Comparison of ENCODE assay signal across 22 cellular contexts in genomic region chr18:65477450-65477849, GRCh38.
DNase-seq lines count a peak whose midpoint lies in the region; ATAC-seq and TF ChIP-seq lines count a peak whose summit lies in the region.
"Had no signal": no experiment of that assay in that cellular context is flagged by ENCODE, and none has a peak within 500 bp of the region (broad histone marks: within the 10 kb centered on the region; RNA-seq: fewer than 3 reads in every experiment).

No MANE protein-coding gene starts in this region.

- CTCF ChIA-PET in mammary epithelial cell (lab: Charles Lee; ENCODE audit: low non-redundant PET): no interaction called here

- dilution Hi-C loops in mammary epithelial cell (cut with HindIII; ENCODE audit: low sequenced_read_pairs): no loop called here

- H3K9me3 ChIP-seq in OCI-LY3 (ENCODE audit: insufficient read depth, low read length) (no peaks in the 10 kb centered on the region), mammary epithelial cell (replicated peaks; ENCODE audit: insufficient read depth, low read length) (peaks cover 5% of the 10 kb centered on the region)
- H3K9me3 ChIP-seq: A549, BLaER1 had no signal

- H4K20me1 ChIP-seq in OCI-LY3 (ENCODE audit: insufficient read depth, low read length) (no peaks in the 10 kb centered on the region), mammary epithelial cell (ENCODE audit: insufficient read depth, low read length) (no peaks in the 10 kb centered on the region)
- H4K20me1 ChIP-seq: BLaER1 had no signal

- peak overlapping the region; percentile 48 for H2AFZ ChIP-seq in OCI-LY3 (ENCODE audit: low read depth, low read length)
- H2AFZ ChIP-seq in mammary epithelial cell (ENCODE audit: low read depth, low read length): no peak overlapping the region

- peak; percentile 41 for DNase-seq in NCI-H1694 treated with DMSO at 0.1 percent for 48 hours (lab: John Stamatoyannopoulos, UW)
- no peak for DNase-seq in NCI-H1694 (lab: John Stamatoyannopoulos, UW)
- no peak for DNase-seq in SKM-1 treated with dmso at 0.1 percent for 144 hours (lab: John Stamatoyannopoulos, UW; ENCODE audit: unreplicated experiment)
- no peak for DNase-seq in mammary epithelial cell
- DNase-seq: AML-193; CD4-positive, alpha-beta memory T cell; DMS53; DND-41; EL; GOT3; H7; HFFc6; IMR-90 had no signal

- in situ Hi-C loops in mammary epithelial cell (cut with MboI; ENCODE audit: low sequenced_read_pairs in 2 of 2): no loop called here

- H3K4me2 ChIP-seq in OCI-LY3 (ENCODE audit: low read length): no peak overlapping the region
- H3K4me2 ChIP-seq in mammary epithelial cell (ENCODE audit: insufficient read depth, low read depth, low read length): no peak overlapping the region
- H3K4me2 ChIP-seq: A549, BLaER1 had no signal

- TF ChIP-seq CTCF in OCI-LY3 (IDR thresholded peaks at IDR 0.05; ENCODE audit: low read depth, low read length) (no peak), mammary epithelial cell (conservative IDR thresholded peaks at IDR 0.05 in 1 of 2, IDR thresholded peaks at IDR 0.05 in 1 of 2; ENCODE audit: extremely low read depth in 1 of 2, insufficient read depth in 1 of 2, low read depth in 1 of 2, low read length in 2 of 2) (no peak)

- H3K27me3 ChIP-seq in OCI-LY3 (ENCODE audit: low read depth, low read length) (no peaks in the 10 kb centered on the region), mammary epithelial cell (ENCODE audit: insufficient read depth, low read length) (no peaks in the 10 kb centered on the region)
- H3K27me3 ChIP-seq: BLaER1 had no signal

- H3K4me1 ChIP-seq in OCI-LY3 (ENCODE audit: low read length) (no peaks in the 10 kb centered on the region), mammary epithelial cell (ENCODE audit: insufficient read depth, low read length) (no peaks in the 10 kb centered on the region)
- H3K4me1 ChIP-seq: A549, BLaER1 had no signal

- H3K79me2 ChIP-seq in OCI-LY3 (ENCODE audit: low read length): no peaks in the 10 kb centered on the region
- H3K79me2 ChIP-seq in mammary epithelial cell (ENCODE audit: insufficient read depth, low read length): no peaks in the 10 kb centered on the region

- intact Hi-C loops in mammary epithelial cell (cut with micrococcal nuclease): no loop called here

- WGBS in mammary epithelial cell (ENCODE audit: low coverage, missing lambda C conversion rate): 35% methylated on average over 3 of the region's 3 CpGs

- H3K27ac ChIP-seq in OCI-LY3 (ENCODE audit: low read length) (no peak overlapping the region), mammary epithelial cell (ENCODE audit: insufficient read depth, low read depth, low read length) (no peak overlapping the region)
- H3K27ac ChIP-seq: 22Rv1, A549, BLaER1 had no signal

- ATAC-seq in SK-N-SH treated with all-trans-retinoic acid at 6 μM for 48 hours (no peak), GM19023 (IDR thresholded peaks at IDR 0.05; ENCODE audit: unreplicated experiment) (no peak)
- ATAC-seq: A549, GM12878, HCT116, K562 had no signal

- H3K4me3 ChIP-seq in OCI-LY3 (ENCODE audit: low read length): no peak overlapping the region
- H3K4me3 ChIP-seq in mammary epithelial cell (replicated peaks in 1 of 3; ENCODE audit: insufficient read depth in 1 of 3, low read depth in 2 of 3, low read length in 3 of 3): no peak overlapping the region
- H3K4me3 ChIP-seq: A549, BLaER1, GM12878, K562 had no signal

- H3K9ac ChIP-seq in OCI-LY3 (ENCODE audit: low read length) (no peak overlapping the region), mammary epithelial cell (ENCODE audit: insufficient read depth, low read length) (no peak overlapping the region)
- H3K9ac ChIP-seq: BLaER1 had no signal

- no TSS peak for BruUV-seq in mammary epithelial cell (replicated peaks; lab: Mats Ljungman, UMichigan)

- no peaks in the 10 kb centered on the region for H3K36me3 ChIP-seq in OCI-LY3 (replicated peaks; ENCODE audit: low read depth, low read length)
- no peaks in the 10 kb centered on the region for H3K36me3 ChIP-seq in mammary epithelial cell (ENCODE audit: insufficient read depth, low read length)
- H3K36me3 ChIP-seq: BLaER1 had no signal

TF ChIP-seq in SK-N-SH treated with all-trans-retinoic acid at 6 μM for 48 hours, 23 proteins besides CTCF, POLR2A, EP300 and RAD21:
- TF ChIP-seq GLIS3 (CRISPR knock-in tag; IDR thresholded peaks at IDR 0.05): no peak
- TF ChIP-seq BACH2 (CRISPR knock-in tag; IDR thresholded peaks at IDR 0.05; ENCODE audit: borderline replicate concordance): no peak
- TF ChIP-seq PPARA (CRISPR knock-in tag; IDR thresholded peaks at IDR 0.05; ENCODE audit: borderline replicate concordance): no peak
- TF ChIP-seq TCF4 (CRISPR knock-in tag; IDR thresholded peaks at IDR 0.05; ENCODE audit: borderline replicate concordance): 0 out of 2 replicates have a peak, but pooled peaks have one; percentile 21
- no peak for TF ChIP-seq ZFP30 (CRISPR knock-in tag; IDR thresholded peaks at IDR 0.05)
- peak; percentile 13; the same call in 1 of the 2 replicates for TF ChIP-seq ZNF70 (CRISPR knock-in tag; IDR thresholded peaks at IDR 0.05)
